In genomic region chr11:34680918-34681554, GRCh38 we compare ENCODE assay signal across 9 cellular contexts.
A peak's percentile ranks its signal among the peaks of the same experiment; 100 is the strongest.
DNase-seq lines count a peak whose midpoint lies in the region; ATAC-seq and TF ChIP-seq lines count a peak whose summit lies in the region.
"Had no signal": no experiment of that assay in that cellular context is flagged by ENCODE, and none has a peak within 500 bp of the region (broad histone marks: within the 10 kb centered on the region; RNA-seq: fewer than 3 reads in every experiment).

No MANE protein-coding gene starts in this region.

- peaks cover 0 to 12% of the 10 kb centered on the region in 2 donors for H3K27me3 Mint-ChIP-seq in T-cell

- H2AFZ ChIP-seq in HCT116 (ENCODE audit: low read depth, low read length, poor library complexity, severe bottlenecking): peak overlapping the region; percentile 64

- H3K27me3 ChIP-seq in HCT116 (ENCODE audit: insufficient read depth, low read length): no peaks in the 10 kb centered on the region
- H3K27me3 ChIP-seq: dorsolateral prefrontal cortex had no signal

- H3K9me3 Mint-ChIP-seq in T-cell: no peaks in the 10 kb centered on the region

- peak; percentile 22; the same call in 1 of the 2 replicates for TF ChIP-seq RAD21 in HCT116 (IDR thresholded peaks at IDR 0.05; ENCODE audit: low read depth)

- DNase-seq in HCT116 (ENCODE audit: low read depth, low spot score) (peak; percentile 86), NCI-H774 (lab: John Stamatoyannopoulos, UW) (peak; percentile 50), fibroblast of gingiva (ENCODE audit: low read depth) (peak; percentile 60), stromal cell of bone marrow (ENCODE audit: low read depth) (peak; percentile 40), T-cell (no peak), Right ventricle myocardium inferior (ENCODE audit: missing footprints) (no peak)

- no peaks in the 10 kb centered on the region for H3K79me2 ChIP-seq in HCT116 (ENCODE audit: insufficient read depth, low read length)

- H3K36me3 Mint-ChIP-seq in T-cell: no peaks in the 10 kb centered on the region

- H3K4me3 Mint-ChIP-seq in T-cell: no peak overlapping the region

- peak overlapping the region; percentile 27; the same call in 1 of the 2 replicates for H3K27ac ChIP-seq in HCT116 (ENCODE audit: low read depth, low read length)

- H3K36me3 ChIP-seq in HCT116 (ENCODE audit: control insufficient read depth in 1 of 2, insufficient read depth in 2 of 2, low read length in 2 of 2): no peaks in the 10 kb centered on the region

- peaks cover 42 to 81% of the 10 kb centered on the region in 2 experiments for H3K4me1 ChIP-seq in HCT116 (ENCODE audit: control insufficient read depth in 1 of 2, insufficient read depth in 2 of 2, low read length in 2 of 2)

- no peak for TF ChIP-seq POLR2A in HCT116 (IDR thresholded peaks at IDR 0.05; ENCODE audit: borderline replicate concordance, extremely low read depth, insufficient read depth, insufficient read length)

- ATAC-seq in HCT116 (peak; percentile 67), GM21526 (IDR thresholded peaks at IDR 0.05; ENCODE audit: low FRiP score, unreplicated experiment) (no peak), T-cell (replicated peaks in 1 of 4) (no peak), Right ventricle myocardium inferior (no peak)
- ATAC-seq: SK-N-SH treated with all-trans-retinoic acid at 6 μM for 48 hours had no signal

- POLR2A ChIA-PET in HCT116 (lab: Charles Lee): interaction anchor here (2.8 kb wide), 1 partner anchor 27 kb away, joined by 12 read pairs; no protein-coding TSS in a partner anchor
- POLR2A ChIA-PET in T-cell (lab: Charles Lee): no interaction called here

- H3K9ac ChIP-seq in HCT116 (ENCODE audit: low read length): peak overlapping the region; percentile 48

- H3K4me2 ChIP-seq in HCT116 (ENCODE audit: low read length): peak overlapping the region; percentile 60

- CTCF ChIA-PET in HCT116 (lab: Charles Lee) (no interaction called here), T-cell (lab: Charles Lee) (no interaction called here)

- no peaks in the 10 kb centered on the region for H4K20me1 ChIP-seq in HCT116 (ENCODE audit: insufficient read depth)

- intact Hi-C loops in HCT116 (cut with micrococcal nuclease) (loop anchor here (2.0 kb wide), 1 partner anchor 26 kb away; no protein-coding TSS in a partner anchor), Right ventricle myocardium inferior (cut with DNase I) (no loop called here)

- no peak for TF ChIP-seq CTCF in HCT116 (IDR thresholded peaks at IDR 0.05 in 2 of 3, conservative IDR thresholded peaks at IDR 0.05 in 1 of 3; ENCODE audit: borderline replicate concordance in 1 of 3, insufficient read depth in 1 of 3, low read depth in 2 of 3, low read length in 2 of 3)

- no peaks in the 10 kb centered on the region for H3K4me1 Mint-ChIP-seq in T-cell

- no peak overlapping the region for H3K27ac Mint-ChIP-seq in T-cell

- RAD21 ChIA-PET in HCT116 (lab: Charles Lee; ENCODE audit: low non-redundant PET in 1 of 2, low total read pairs in 2 of 2, uncharacterized antibody in 2 of 2, unreplicated experiment in 2 of 2): interaction anchor here in 1 of 2 experiments (1.5 kb wide), 1 partner anchor 95 kb away, joined by 4 read pairs; no protein-coding TSS in a partner anchor

- H3K4me3 ChIP-seq in HCT116 (replicated peaks in 1 of 2; ENCODE audit: low read depth in 1 of 2, low read length in 2 of 2): peak overlapping the region in 1 of 2 experiments; percentile 2; a peak in 2 of 4 replicates
- H3K4me3 ChIP-seq: dorsolateral prefrontal cortex had no signal

- BruUV-seq in HCT116 (replicated peaks; lab: Mats Ljungman, UMichigan): no TSS peak

- no peaks in the 10 kb centered on the region for H3K9me2 ChIP-seq in HCT116 (ENCODE audit: insufficient read depth)

- H3K9me3 ChIP-seq in HCT116 (ENCODE audit: control insufficient read depth in 1 of 2, insufficient read depth in 1 of 2, low read depth in 1 of 2, low read length in 2 of 2): no peaks in the 10 kb centered on the region

TF ChIP-seq in HCT116, 20 proteins besides CTCF, POLR2A, EP300 and RAD21:
- no peak for TF ChIP-seq EZH2phosphoT487 (IDR thresholded peaks at IDR 0.05; ENCODE audit: borderline replicate concordance)
- TF ChIP-seq SRF (IDR thresholded peaks at IDR 0.05; ENCODE audit: low read depth): peak; percentile 76
- no peak for TF ChIP-seq EZH2 (IDR thresholded peaks at IDR 0.05)
- TF ChIP-seq SIN3A (IDR thresholded peaks at IDR 0.05; ENCODE audit: low read depth): peak; percentile 73
- no peak for TF ChIP-seq ZFX (IDR thresholded peaks at IDR 0.05)
- TF ChIP-seq ZNF274 (IDR thresholded peaks at IDR 0.05; ENCODE audit: low read depth, low read length): no peak
- peak; percentile 20 for TF ChIP-seq YY1 (IDR thresholded peaks at IDR 0.05; ENCODE audit: extremely low read depth, insufficient replicate concordance, low read depth, low read length)
- TF ChIP-seq CEBPB (IDR thresholded peaks at IDR 0.05; ENCODE audit: low read depth): peak; percentile 71
- no peak for TF ChIP-seq ELF1 (IDR thresholded peaks at IDR 0.05; ENCODE audit: borderline replicate concordance, low read depth)
- no peak for TF ChIP-seq REST (IDR thresholded peaks at IDR 0.05; ENCODE audit: low read depth)
- peak; percentile 94 for TF ChIP-seq JUND (IDR thresholded peaks at IDR 0.05)
- TF ChIP-seq POLR2AphosphoS5 (IDR thresholded peaks at IDR 0.05; ENCODE audit: low read depth, low read length): peak; percentile 14; the same call in 1 of the 2 replicates
- no peak for TF ChIP-seq TCF7L2 (IDR thresholded peaks at IDR 0.05; ENCODE audit: borderline replicate concordance, extremely low read depth, insufficient read depth, insufficient read length)
- TF ChIP-seq SP1 (IDR thresholded peaks at IDR 0.05; ENCODE audit: low read depth): peak; percentile 94
- peak; percentile 37; the same call in 1 of the 2 replicates for TF ChIP-seq ATF3 (IDR thresholded peaks at IDR 0.05)
- TF ChIP-seq EGR1 (IDR thresholded peaks at IDR 0.05; ENCODE audit: low read depth): peak; percentile 53; the same call in 1 of the 2 replicates
- peak; percentile 95 for TF ChIP-seq FOSL1 (IDR thresholded peaks at IDR 0.05; ENCODE audit: low read depth)
- no peak for TF ChIP-seq ZBTB33 (IDR thresholded peaks at IDR 0.05; ENCODE audit: extremely low read depth, insufficient replicate concordance, low read length)
- TF ChIP-seq, protein P1, sequence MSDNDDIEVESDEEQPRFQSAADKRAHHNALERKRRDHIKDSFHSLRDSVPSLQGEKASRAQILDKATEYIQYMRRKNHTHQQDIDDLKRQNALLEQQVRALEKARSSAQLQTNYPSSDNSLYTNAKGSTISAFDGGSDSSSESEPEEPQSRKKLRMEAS (IDR thresholded peaks at IDR 0.05): peak; percentile 89
- TF ChIP-seq CBX3 (IDR thresholded peaks at IDR 0.05; ENCODE audit: low read depth): peak; percentile 70; the same call in 1 of the 2 replicates
TF ChIP-seq in HCT116: peak in this region for 12.

Comparison
In these comparisons a context has a peak if more than half of its experiments do, and no peak if none do; other contexts are left out.
1. DNase-seq: peak in HCT116 (single experiment), NCI-H774 (single experiment), fibroblast of gingiva (single experiment) and stromal cell of bone marrow (single experiment); none in T-cell (0 of 34) and Right ventricle myocardium inferior (single experiment).